ENCODE assay signal across 16 cellular contexts in genomic region chr12:116040412-116040811, GRCh38.
DNase-seq lines count a peak whose midpoint lies in the region; ATAC-seq and TF ChIP-seq lines count a peak whose summit lies in the region.
"Had no signal": no experiment of that assay in that cellular context is flagged by ENCODE, and none has a peak within 500 bp of the region (broad histone marks: within the 10 kb centered on the region; RNA-seq: fewer than 3 reads in every experiment).

No MANE protein-coding gene starts in this region.

- ATAC-seq in GM21367 (IDR thresholded peaks at IDR 0.05; ENCODE audit: unreplicated experiment) = no peak
- ATAC-seq: K562 had no signal

- in situ Hi-C loops in astrocyte of the spinal cord (cut with HindIII; ENCODE audit: low sequenced_read_pairs) = no loop called here

- DNase-seq in EH (ENCODE audit: low read depth) = peak; percentile 58
- peak; percentile 45 for DNase-seq in HT1080 (ENCODE audit: low read depth)
- DNase-seq in astrocyte of the spinal cord (ENCODE audit: low read depth, low spot score) = peak; percentile 57
- peak; percentile 38 to 81 for DNase-seq in lung microvascular endothelial cell (ENCODE audit: low read depth in 2 of 2)
- no peak for DNase-seq in DMS114 treated with DMSO at 0.1 percent for 48 hours (lab: John Stamatoyannopoulos, UW; ENCODE audit: unreplicated experiment)
- DNase-seq in NCI-H524 treated with DMSO at 0.1 percent for 48 hours (lab: John Stamatoyannopoulos, UW) = no peak
- DNase-seq: CD4-positive, alpha-beta memory T cell; DND-41; H7; NCI-H1092; NCI-H1694; NCI-H446 treated with DMSO at 0.1 percent for 48 hours; RPMI8226; SJCRH30 had no signal

- H3K4me3 ChIP-seq in astrocyte of the spinal cord (ENCODE audit: low read depth, low read length) = no peak overlapping the region
- H3K4me3 ChIP-seq: K562, SJCRH30 had no signal

- no peak for TF ChIP-seq CTCF in astrocyte of the spinal cord (IDR thresholded peaks at IDR 0.05; ENCODE audit: low read depth, low read length)

Comparison
In these comparisons a context has a peak if more than half of its experiments do, and no peak if none do; other contexts are left out.
1. DNase-seq: peak in EH (single experiment), HT1080 (single experiment), astrocyte of the spinal cord (single experiment) and lung microvascular endothelial cell (2 of 2); none in DMS114 treated with DMSO at 0.1 percent for 48 hours (single experiment) and NCI-H524 treated with DMSO at 0.1 percent for 48 hours (single experiment).